ENCODE assay signal across 7 cellular contexts in the genomic region with DNA sequence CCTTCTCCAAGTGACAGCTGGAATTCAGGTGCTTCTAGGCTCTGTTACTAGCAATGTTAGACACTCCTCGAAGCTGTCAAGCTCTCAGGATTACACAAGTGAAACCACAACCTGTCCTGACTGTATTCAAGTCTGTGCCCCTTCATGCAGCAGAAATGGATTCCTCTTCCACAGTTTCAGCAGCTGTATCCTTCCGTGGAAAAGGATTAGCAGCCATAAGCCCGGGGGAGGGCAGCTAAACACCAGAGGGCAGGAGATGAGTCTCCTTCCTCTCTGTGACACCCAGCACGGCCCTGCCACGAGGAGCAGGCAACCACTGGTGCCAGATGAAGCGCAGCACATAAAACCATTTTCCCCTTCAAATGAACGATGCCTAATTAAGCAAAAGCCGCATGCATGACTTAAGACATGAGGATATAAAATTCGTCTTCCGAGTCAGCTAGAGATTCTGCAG. TPM values are rescaled to one million over a fixed set of nuclear protein-coding genes. Genes with fewer than 3 reads are reported as not detected.
DNase-seq lines count a peak whose midpoint lies in the region; ATAC-seq, FAIRE-seq and TF ChIP-seq lines count a peak whose summit lies in the region.

No MANE protein-coding gene starts in this region.

- POLR2A ChIA-PET in activated CD8-positive, alpha-beta T cell treated with anti-CD3 and anti-CD28 coated beads, Interleukin-2, amount 10 ng/mL, durations not matched to agents 7 days and 5 days (lab: Charles Lee) = interaction anchor here (1.0 to 6.7 kb wide), 7 partner anchors 34 to 192 kb away, joined by 3 to 33 read pairs (median 4); no protein-coding TSS in a partner anchor

- TF ChIP-seq CTCF in mesothelial cell of epicardium (IDR thresholded peaks at IDR 0.05; ENCODE audit: unreplicated experiment) = no peak

- no peak for DNase-seq in GM12892 (ENCODE audit: insufficient read length)
- DNase-seq in NCI-H524 treated with DMSO at 0.1 percent for 48 hours (lab: John Stamatoyannopoulos, UW) = peak; percentile 55
- DNase-seq in activated CD8-positive, alpha-beta T cell treated with anti-CD3 and anti-CD28 coated beads, Interleukin-2, amount 10 ng/mL, durations not matched to agents 7 days and 5 days = peak; percentile 74
- DNase-seq in effector CD8-positive, alpha-beta T cell (lab: John Stamatoyannopoulos, UW) = peak; percentile 7
- DNase-seq in mesothelial cell of epicardium (ENCODE audit: low spot score in 2 of 2, unreplicated experiment in 2 of 2) = no peak
- no peak for DNase-seq in amniotic stem cell (lab: John Stamatoyannopoulos, UW)

- no peaks in the 10 kb centered on the region for H3K27me3 Mint-ChIP-seq in activated CD8-positive, alpha-beta T cell treated with anti-CD3 and anti-CD28 coated beads, Interleukin-2, amount 10 ng/mL, durations not matched to agents 7 days and 5 days (ENCODE audit: low read depth)
- H3K27me3 Mint-ChIP-seq in mesothelial cell of epicardium (ENCODE audit: low read depth) = no peaks in the 10 kb centered on the region
- no peaks in the 10 kb centered on the region for H3K27me3 Mint-ChIP-seq in stimulated activated memory B cell treated with anti-CD40 and anti-IgM and Interleukin-4, amounts not matched to agents 10 μg/mL and 1 μg/mL and 100 μg/mL, for 72 hours

- peak overlapping the region; percentile 86 for H3K27ac Mint-ChIP-seq in activated CD8-positive, alpha-beta T cell treated with anti-CD3 and anti-CD28 coated beads, Interleukin-2, amount 10 ng/mL, durations not matched to agents 7 days and 5 days
- H3K27ac Mint-ChIP-seq in mesothelial cell of epicardium = peak overlapping the region; percentile 88
- peak overlapping the region; percentile 99 for H3K27ac Mint-ChIP-seq in stimulated activated memory B cell treated with anti-CD40 and anti-IgM and Interleukin-4, amounts not matched to agents 10 μg/mL and 1 μg/mL and 100 μg/mL, for 72 hours

- peaks cover 54% of the 10 kb centered on the region for H3K4me1 Mint-ChIP-seq in activated CD8-positive, alpha-beta T cell treated with anti-CD3 and anti-CD28 coated beads, Interleukin-2, amount 10 ng/mL, durations not matched to agents 7 days and 5 days (ENCODE audit: low read depth)
- H3K4me1 Mint-ChIP-seq in mesothelial cell of epicardium = peaks cover 54% of the 10 kb centered on the region
- peaks cover 77% of the 10 kb centered on the region for H3K4me1 Mint-ChIP-seq in stimulated activated memory B cell treated with anti-CD40 and anti-IgM and Interleukin-4, amounts not matched to agents 10 μg/mL and 1 μg/mL and 100 μg/mL, for 72 hours

- no peak for TF ChIP-seq POLR2A in GM12892 (IDR thresholded peaks at IDR 0.05; ENCODE audit: low read depth, low read length)

- peak overlapping the region; percentile 91 for H3K4me3 Mint-ChIP-seq in activated CD8-positive, alpha-beta T cell treated with anti-CD3 and anti-CD28 coated beads, Interleukin-2, amount 10 ng/mL, durations not matched to agents 7 days and 5 days
- peak overlapping the region; percentile 73 for H3K4me3 Mint-ChIP-seq in mesothelial cell of epicardium
- peak overlapping the region; percentile 91 for H3K4me3 Mint-ChIP-seq in stimulated activated memory B cell treated with anti-CD40 and anti-IgM and Interleukin-4, amounts not matched to agents 10 μg/mL and 1 μg/mL and 100 μg/mL, for 72 hours

- peak; percentile 36 for FAIRE-seq in GM12892 (lab: Jason Lieb, UNC)

- peak; percentile 28 for ATAC-seq in activated CD8-positive, alpha-beta T cell treated with anti-CD3 and anti-CD28 coated beads, Interleukin-2, amount 10 ng/mL, durations not matched to agents 7 days and 5 days
- ATAC-seq in stimulated activated memory B cell treated with anti-CD40 and anti-IgM and Interleukin-4, amounts not matched to agents 10 μg/mL and 1 μg/mL and 100 μg/mL, for 72 hours = peak; percentile 64

- CTCF ChIA-PET in activated CD8-positive, alpha-beta T cell treated with anti-CD3 and anti-CD28 coated beads, Interleukin-2, amount 10 ng/mL, durations not matched to agents 7 days and 5 days (lab: Charles Lee) = interaction anchor here (0.6 to 11.5 kb wide), 27 partner anchors 9 to 553 kb away, joined by 3 to 256 read pairs (median 4); no protein-coding TSS in a partner anchor

- no peaks in the 10 kb centered on the region for H3K9me3 Mint-ChIP-seq in activated CD8-positive, alpha-beta T cell treated with anti-CD3 and anti-CD28 coated beads, Interleukin-2, amount 10 ng/mL, durations not matched to agents 7 days and 5 days (ENCODE audit: insufficient read depth)
- H3K9me3 Mint-ChIP-seq in mesothelial cell of epicardium = no peaks in the 10 kb centered on the region
- peaks cover 2% of the 10 kb centered on the region for H3K9me3 Mint-ChIP-seq in stimulated activated memory B cell treated with anti-CD40 and anti-IgM and Interleukin-4, amounts not matched to agents 10 μg/mL and 1 μg/mL and 100 μg/mL, for 72 hours

- peaks cover 33% of the 10 kb centered on the region for H3K36me3 Mint-ChIP-seq in activated CD8-positive, alpha-beta T cell treated with anti-CD3 and anti-CD28 coated beads, Interleukin-2, amount 10 ng/mL, durations not matched to agents 7 days and 5 days (ENCODE audit: low read depth)
- H3K36me3 Mint-ChIP-seq in mesothelial cell of epicardium = peaks cover 9% of the 10 kb centered on the region
- H3K36me3 Mint-ChIP-seq in stimulated activated memory B cell treated with anti-CD40 and anti-IgM and Interleukin-4, amounts not matched to agents 10 μg/mL and 1 μg/mL and 100 μg/mL, for 72 hours = peaks cover 23% of the 10 kb centered on the region

RNA-seq across cellular contexts. Expression of a gene that starts 1.2 kb away (rescaled TPM):
- 5.8 TPM for polyA plus RNA-seq in GM12892 (2012; ENCODE audit: missing spikeins)
- 10 to 100 TPM; 43.4 to 46.7 TPM for total RNA-seq in activated CD8-positive, alpha-beta T cell treated with anti-CD3 and anti-CD28 coated beads, Interleukin-2, amount 10 ng/mL, durations not matched to agents 7 days and 5 days
- total RNA-seq in mesothelial cell of epicardium = 23.2 to 28.6 TPM (median 25.8 TPM) in 3 replicates

Comparison
In these comparisons a context has a peak if more than half of its experiments do, and no peak if none do; other contexts are left out.
1. DNase-seq: peak in NCI-H524 treated with DMSO at 0.1 percent for 48 hours (single experiment), activated CD8-positive, alpha-beta T cell treated with anti-CD3 and anti-CD28 coated beads, Interleukin-2, amount 10 ng/mL, durations not matched to agents 7 days and 5 days (single experiment) and effector CD8-positive, alpha-beta T cell (single experiment); none in GM12892 (single experiment), mesothelial cell of epicardium (0 of 2) and amniotic stem cell (single experiment).
2. Peak in every context shown above with its lines, with median percentiles within 50 percentile points of each other: H3K27ac Mint-ChIP-seq and H3K4me3 Mint-ChIP-seq.